ENCODE assay signal across 8 cellular contexts in the genomic region with DNA sequence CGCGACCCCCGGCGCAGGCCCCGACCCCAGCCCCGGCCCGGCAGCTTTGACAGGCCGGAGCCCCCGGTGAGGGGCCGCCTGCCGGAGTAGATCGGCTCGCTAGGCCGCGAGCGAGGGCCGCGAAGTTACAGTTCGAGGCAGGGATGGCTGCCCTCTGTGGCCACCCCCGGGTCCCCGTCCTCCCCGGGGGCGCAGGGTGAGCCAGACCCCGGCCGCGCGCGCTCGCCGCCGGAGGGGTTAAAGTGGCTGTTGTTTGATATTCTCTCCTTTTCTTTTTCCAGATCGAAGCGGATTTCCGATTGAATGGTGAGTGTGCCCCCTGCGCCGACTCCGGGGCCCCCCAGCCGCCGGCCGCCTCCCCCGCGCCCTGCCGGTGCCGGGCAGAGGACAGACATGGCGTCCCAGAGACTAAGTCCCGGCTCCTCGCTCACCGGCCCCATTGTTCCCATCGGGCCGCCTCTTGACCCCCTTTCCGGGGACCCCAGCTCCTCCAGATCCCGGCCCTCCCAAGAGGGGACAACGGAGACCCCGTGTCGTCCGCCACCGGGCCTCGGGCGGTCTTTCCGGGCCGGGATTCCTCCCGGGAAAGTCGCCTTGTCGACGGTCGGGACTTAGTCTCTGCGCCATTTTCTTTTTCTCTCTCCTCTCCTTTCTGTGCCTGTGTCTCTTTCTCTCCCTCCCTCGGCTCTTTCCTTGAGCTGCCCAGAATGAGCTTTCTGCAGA. TPM values are rescaled to one million over a fixed set of nuclear protein-coding genes. Genes with fewer than 3 reads are reported as not detected.
DNase-seq lines count a peak whose midpoint lies in the region; ATAC-seq and TF ChIP-seq lines count a peak whose summit lies in the region.

No MANE protein-coding gene starts in this region.

- H3K27ac ChIP-seq in iPS DF 6.9 (ENCODE audit: low read length) (no peak overlapping the region), smooth muscle cell (ENCODE audit: low read depth) (peak overlapping the region; percentile 97)

- no peaks in the 10 kb centered on the region for H3F3A ChIP-seq in smooth muscle cell (ENCODE audit: low read depth)

- H3K79me2 ChIP-seq in smooth muscle cell (ENCODE audit: low read depth) = peaks cover 57% of the 10 kb centered on the region

- H3K4me1 ChIP-seq in iPS DF 6.9 (ENCODE audit: control insufficient read depth, insufficient read depth, low read length) (no peaks in the 10 kb centered on the region), smooth muscle cell (ENCODE audit: low read depth) (peaks cover 44% of the 10 kb centered on the region)

- H3K27me3 ChIP-seq in iPS DF 6.9 (ENCODE audit: control insufficient read depth, insufficient read depth, low read length) = peaks cover 2% of the 10 kb centered on the region; the same call in 1 of the 2 replicates
- no peaks in the 10 kb centered on the region for H3K27me3 ChIP-seq in smooth muscle cell (ENCODE audit: low read depth)

- H4K20me1 ChIP-seq in smooth muscle cell (ENCODE audit: low read depth) = peaks cover 47% of the 10 kb centered on the region

- H3K4me2 ChIP-seq in smooth muscle cell = peak overlapping the region; percentile 98

- ATAC-seq in GM18907 (IDR thresholded peaks at IDR 0.05; ENCODE audit: unreplicated experiment) = peak; percentile 30
- ATAC-seq in HG03432 (IDR thresholded peaks at IDR 0.05; ENCODE audit: unreplicated experiment) = peak; percentile 34

- no peak for TF ChIP-seq CTCF in smooth muscle cell (IDR thresholded peaks at IDR 0.05; ENCODE audit: borderline replicate concordance, insufficient read depth, poor library complexity, severe bottlenecking)

- H2AFZ ChIP-seq in smooth muscle cell (ENCODE audit: low read depth) = no peak overlapping the region

- H3K9me3 ChIP-seq in iPS DF 6.9 (ENCODE audit: control insufficient read depth, insufficient read depth, low read length) (no peaks in the 10 kb centered on the region), smooth muscle cell (replicated peaks; ENCODE audit: low read depth) (no peaks in the 10 kb centered on the region)

- peak overlapping the region; percentile 90 for H3K4me3 ChIP-seq in iPS DF 6.9 (ENCODE audit: low read length)
- peak overlapping the region; percentile 94 for H3K4me3 ChIP-seq in smooth muscle cell

- H3K36me3 ChIP-seq in iPS DF 6.9 (ENCODE audit: control insufficient read depth, insufficient read depth, low read length) = no peaks in the 10 kb centered on the region
- H3K36me3 ChIP-seq in smooth muscle cell (ENCODE audit: low read depth) = no peaks in the 10 kb centered on the region

- in situ Hi-C loops in SK-MEL-5 (cut with HindIII; ENCODE audit: low pct_unique_long_range_greater_than_20kb, low sequenced_read_pairs) = no loop called here

- peak; percentile 31 for DNase-seq in AG08396 (ENCODE audit: low spot score)
- peak; percentile 38 for DNase-seq in SK-MEL-5 (ENCODE audit: low read depth, low spot score)
- DNase-seq in astrocyte of the hippocampus (ENCODE audit: low read depth, low spot score) = peak; percentile 47
- no peak for DNase-seq in iPS DF 6.9 (ENCODE audit: low read depth, low spot score)
- DNase-seq in smooth muscle cell (lab: John Stamatoyannopoulos, UW; ENCODE audit: unreplicated experiment) = no peak
- no peak for DNase-seq in RPMI8226

- H3K9ac ChIP-seq in smooth muscle cell (ENCODE audit: low read depth) = peak overlapping the region; percentile 100

- no CpG with 5 or more reads among the region's 68 CpGs for WGBS in iPS DF 6.9 (ENCODE audit: insufficient coverage, insufficient read length)
- WGBS in smooth muscle cell (ENCODE audit: low lambda C conversion rate) = under 1% methylated on average over 46 of the region's 68 CpGs

RNA-seq across cellular contexts. Expression of a gene that starts 0.7 kb away (rescaled TPM):
- 16.1 and 20.0 TPM in 2 replicates for total RNA-seq in SK-MEL-5 (2014; rRNA removed; shearing (Covaris generic))
- polyA plus RNA-seq in SK-MEL-5 (2015; cell fraction: cytosol; rRNA removed) = 41.3 and 47.2 TPM in 2 replicates
- 31.2 and 33.4 TPM in 2 replicates for polyA plus RNA-seq in SK-MEL-5 (2015; cell fraction: nucleus; rRNA removed)
- 28.6 and 28.9 TPM in 2 replicates for total RNA-seq in smooth muscle cell
- polyA plus RNA-seq in smooth muscle cell = 17.0 and 23.6 TPM in 2 replicates

Comparison
In these comparisons a context has a peak if more than half of its experiments do, and no peak if none do; other contexts are left out.
1. DNase-seq: peak in AG08396 (single experiment), SK-MEL-5 (single experiment) and astrocyte of the hippocampus (single experiment); none in iPS DF 6.9 (single experiment), smooth muscle cell (single experiment) and RPMI8226 (single experiment).